ENCODE assay signal across 1 cellular context in the genomic region with DNA sequence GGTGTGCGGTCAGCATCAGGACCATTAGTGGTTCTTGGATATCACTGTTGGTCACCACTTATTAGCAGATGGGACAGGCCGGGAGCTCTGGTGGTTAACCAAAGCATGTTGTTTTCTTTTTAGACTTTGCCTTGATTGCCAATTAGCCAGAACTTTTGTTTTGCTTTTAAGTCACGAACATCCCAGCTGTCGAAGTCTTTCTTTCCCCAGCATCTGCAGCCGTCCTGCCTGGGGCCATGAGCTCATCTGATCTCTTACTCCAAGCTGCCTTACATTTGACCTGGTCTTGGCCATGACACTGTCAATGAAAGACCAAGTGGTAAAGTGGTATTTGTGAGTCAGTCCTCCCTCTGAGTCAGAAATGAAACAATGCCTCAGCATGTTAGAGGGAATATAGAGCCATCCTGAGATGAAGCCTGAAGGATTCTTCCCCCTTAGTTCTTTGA.
A peak's percentile ranks its signal among the peaks of the same experiment; 100 is the strongest.
TF ChIP-seq lines count a peak whose summit lies in the region.

No MANE protein-coding gene starts in this region.

TF ChIP-seq in HCT116, 20 proteins besides CTCF, POLR2A, EP300 and RAD21 (continued from another document):
- TF ChIP-seq TCF7L2 (IDR thresholded peaks at IDR 0.05; ENCODE audit: borderline replicate concordance, extremely low read depth, insufficient read depth, insufficient read length) (no peak), EZH2phosphoT487 (IDR thresholded peaks at IDR 0.05; ENCODE audit: borderline replicate concordance) (no peak), SIN3A (IDR thresholded peaks at IDR 0.05; ENCODE audit: low read depth) (no peak), EGR1 (IDR thresholded peaks at IDR 0.05; ENCODE audit: low read depth) (no peak), EZH2 (IDR thresholded peaks at IDR 0.05) (no peak), CEBPB (IDR thresholded peaks at IDR 0.05; ENCODE audit: low read depth) (peak; percentile 47; the same call in 1 of the 2 replicates), CBX3 (IDR thresholded peaks at IDR 0.05; ENCODE audit: low read depth) (peak; percentile 90), ELF1 (IDR thresholded peaks at IDR 0.05; ENCODE audit: borderline replicate concordance, low read depth) (no peak)
- TF ChIP-seq, protein P1, sequence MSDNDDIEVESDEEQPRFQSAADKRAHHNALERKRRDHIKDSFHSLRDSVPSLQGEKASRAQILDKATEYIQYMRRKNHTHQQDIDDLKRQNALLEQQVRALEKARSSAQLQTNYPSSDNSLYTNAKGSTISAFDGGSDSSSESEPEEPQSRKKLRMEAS (IDR thresholded peaks at IDR 0.05) = peak; percentile 59
